In the genomic region with DNA sequence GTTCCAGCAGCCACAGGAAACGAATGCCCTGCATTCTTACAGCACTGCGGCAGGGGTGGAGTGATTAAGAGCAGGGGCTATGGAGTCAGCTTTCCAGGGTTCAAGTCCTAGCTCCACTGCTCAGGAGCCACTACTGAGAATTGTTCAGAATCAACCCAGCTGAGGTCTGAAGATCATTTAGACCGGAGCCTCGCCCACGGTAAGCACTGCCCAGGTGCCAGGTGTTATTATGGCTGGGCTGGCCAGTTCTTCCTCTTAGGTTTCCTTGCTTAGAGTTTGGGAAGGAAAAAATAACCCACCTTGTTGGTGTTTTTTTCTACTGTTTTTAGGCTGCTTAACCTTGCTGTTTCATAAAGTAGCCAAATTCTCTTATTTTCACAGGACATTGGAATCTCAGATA, we compare ENCODE assay signal across 18 cellular contexts.
"Had no signal": no experiment of that assay in that cellular context is flagged by ENCODE, and none has a peak within 500 bp of the region (broad histone marks: within the 10 kb centered on the region; RNA-seq: fewer than 3 reads in every experiment).

No MANE protein-coding gene starts in this region.

- DNase-seq: NCI-H1048, NCI-H1105, NCI-H1417, NCI-H1436 treated with DMSO at 0.1 percent for 48 hours, NCI-H1694, NCI-H187 treated with DMSO at 0.1 percent for 48 hours, NCI-H2029 treated with DMSO at 0.1 percent for 48 hours, NCI-H2171 treated with DMSO at 0.1 percent for 48 hours, NCI-H345, NCI-H446 treated with DMSO at 0.1 percent for 48 hours, NCI-H510A treated with DMSO at 0.1 percent for 48 hours, NCI-H526, PC-9, Peyer's patch, SHP77 treated with DMSO at 0.1 percent for 48 hours, SJCRH30 had no signal

- H3K9me3 ChIP-seq: Peyer's patch, SJCRH30 had no signal

- H3K36me3 ChIP-seq: Peyer's patch, SJCRH30 had no signal

- H3K4me3 ChIP-seq: PC-9, Peyer's patch, SJCRH30 had no signal

- ATAC-seq: Right ventricle myocardium inferior, SK-N-SH treated with all-trans-retinoic acid at 6 μM for 48 hours had no signal

- H3K27me3 ChIP-seq: Peyer's patch had no signal

- H2AFZ ChIP-seq: PC-9 had no signal

- H3K27ac ChIP-seq: PC-9, Peyer's patch, SJCRH30 had no signal

- H3K4me2 ChIP-seq: PC-9 had no signal
